7 cellular contexts compared by ENCODE assay signal in the genomic region with DNA sequence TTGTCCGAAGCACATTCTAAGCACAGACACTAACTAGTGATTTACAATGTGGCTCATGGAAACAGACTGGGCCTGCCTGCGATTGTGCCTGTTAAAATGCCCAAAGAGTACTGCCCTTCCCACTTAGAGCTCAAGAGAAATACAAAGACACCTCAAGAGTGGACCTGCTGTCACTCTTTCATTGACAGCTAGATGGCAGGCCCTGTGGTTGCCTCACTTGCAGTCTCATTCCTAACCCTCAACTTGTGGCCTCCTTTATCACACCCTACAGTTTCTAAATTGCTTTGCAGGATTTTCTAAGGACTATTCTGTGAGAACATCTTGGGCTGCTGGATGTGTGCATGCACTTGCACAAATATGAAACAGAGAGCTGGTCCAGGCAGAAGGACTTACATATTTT.
A peak's percentile ranks its signal among the peaks of the same experiment; 100 is the strongest.
DNase-seq lines count a peak whose midpoint lies in the region; ATAC-seq, FAIRE-seq and TF ChIP-seq lines count a peak whose summit lies in the region.

No MANE protein-coding gene starts in this region.

- dilution Hi-C loops in keratinocyte (cut with MboI; ENCODE audit: extremely low pct_ligation_motif_present, low sequenced_read_pairs) = no loop called here

- no peaks in the 10 kb centered on the region for H3K9me1 ChIP-seq in keratinocyte (ENCODE audit: control insufficient read depth, extremely low read depth, insufficient read depth, low read length)

- no peak overlapping the region for H3K4me2 ChIP-seq in MM.1S (ENCODE audit: low read depth, low read length)
- no peak overlapping the region for H3K4me2 ChIP-seq in keratinocyte (ENCODE audit: control insufficient read depth, extremely low read depth, insufficient read depth, low read depth, low read length)

- H3K36me3 ChIP-seq in MM.1S (replicated peaks; ENCODE audit: insufficient read depth, low read length) = no peaks in the 10 kb centered on the region
- no peaks in the 10 kb centered on the region for H3K36me3 ChIP-seq in keratinocyte (ENCODE audit: control insufficient read depth in 2 of 2, extremely low read depth in 1 of 2, insufficient read depth in 2 of 2, low read length in 2 of 2)

- ATAC-seq in GM18858 (IDR thresholded peaks at IDR 0.05; ENCODE audit: unreplicated experiment) (peak; percentile 78), GM21786 (IDR thresholded peaks at IDR 0.05; ENCODE audit: unreplicated experiment) (peak; percentile 81)

- FAIRE-seq in keratinocyte (lab: Jason Lieb, UNC) = no peak

- TF ChIP-seq CTCF in MM.1S (IDR thresholded peaks at IDR 0.05; ENCODE audit: low read length) = peak; percentile 28
- peak; percentile 23 to 49 (median 37) for TF ChIP-seq CTCF in keratinocyte (optimal IDR thresholded peaks at IDR 0.05 in 1 of 3, IDR thresholded peaks at IDR 0.05 in 1 of 3, conservative IDR thresholded peaks at IDR 0.05 in 1 of 3; ENCODE audit: extremely low read depth in 1 of 3, insufficient read depth in 2 of 3, low read length in 3 of 3)

- H3K27me3 ChIP-seq in MM.1S (replicated peaks; ENCODE audit: insufficient read depth, low read length) (no peaks in the 10 kb centered on the region), keratinocyte (ENCODE audit: control insufficient read depth, extremely low read depth, insufficient read depth, low read length) (no peaks in the 10 kb centered on the region)

- H3F3A ChIP-seq in MM.1S (ENCODE audit: insufficient read depth, low read length) = no peaks in the 10 kb centered on the region

- no peak for DNase-seq in MM.1S
- DNase-seq in keratinocyte (ENCODE audit: low read depth, low spot score) = no peak
- no peak for DNase-seq in NCI-H1930 (lab: John Stamatoyannopoulos, UW)
- DNase-seq in HCEC 1CT = no peak
- DNase-seq in hepatic stellate cell (ENCODE audit: low spot score) = no peak

- H3K79me2 ChIP-seq in MM.1S (ENCODE audit: low read length) = no peaks in the 10 kb centered on the region
- no peaks in the 10 kb centered on the region for H3K79me2 ChIP-seq in keratinocyte (ENCODE audit: control insufficient read depth, insufficient read depth, low read length)

- H4K20me1 ChIP-seq in MM.1S (ENCODE audit: insufficient read depth, low read length) (no peaks in the 10 kb centered on the region), keratinocyte (ENCODE audit: control insufficient read depth, extremely low read depth, insufficient read depth, low read length) (no peaks in the 10 kb centered on the region)

- H3K4me1 ChIP-seq in MM.1S (ENCODE audit: low read length) (no peaks in the 10 kb centered on the region), keratinocyte (ENCODE audit: control insufficient read depth, extremely low read depth, insufficient read depth, low read length) (no peaks in the 10 kb centered on the region)

- H3K9ac ChIP-seq in MM.1S (ENCODE audit: low read length) = no peak overlapping the region
- no peak overlapping the region for H3K9ac ChIP-seq in keratinocyte (ENCODE audit: control insufficient read depth, extremely low read depth, insufficient read depth, low read length)

- no peak overlapping the region for H3K4me3 ChIP-seq in MM.1S (ENCODE audit: low read length)
- no peak overlapping the region for H3K4me3 ChIP-seq in keratinocyte (ENCODE audit: control insufficient read depth in 2 of 3, extremely low read depth in 1 of 3, insufficient read depth in 2 of 3, low read depth in 1 of 3, low read length in 3 of 3)

- no peak overlapping the region for H3K27ac ChIP-seq in MM.1S (ENCODE audit: low read length)
- no peak overlapping the region for H3K27ac ChIP-seq in keratinocyte (ENCODE audit: control insufficient read depth, insufficient read depth, low read length)

- H3K9me3 ChIP-seq in MM.1S (replicated peaks; ENCODE audit: insufficient read depth, low read length) (no peaks in the 10 kb centered on the region), keratinocyte (ENCODE audit: control insufficient read depth, low read depth, low read length) (no peaks in the 10 kb centered on the region)

- H2AFZ ChIP-seq in MM.1S (ENCODE audit: low read length) = no peak overlapping the region
- no peak overlapping the region for H2AFZ ChIP-seq in keratinocyte (ENCODE audit: control insufficient read depth, low read length)

- H3K9me2 ChIP-seq in MM.1S (replicated peaks; ENCODE audit: insufficient read depth, low read length) = no peaks in the 10 kb centered on the region
